11 cellular contexts compared by ENCODE assay signal in the genomic region with DNA sequence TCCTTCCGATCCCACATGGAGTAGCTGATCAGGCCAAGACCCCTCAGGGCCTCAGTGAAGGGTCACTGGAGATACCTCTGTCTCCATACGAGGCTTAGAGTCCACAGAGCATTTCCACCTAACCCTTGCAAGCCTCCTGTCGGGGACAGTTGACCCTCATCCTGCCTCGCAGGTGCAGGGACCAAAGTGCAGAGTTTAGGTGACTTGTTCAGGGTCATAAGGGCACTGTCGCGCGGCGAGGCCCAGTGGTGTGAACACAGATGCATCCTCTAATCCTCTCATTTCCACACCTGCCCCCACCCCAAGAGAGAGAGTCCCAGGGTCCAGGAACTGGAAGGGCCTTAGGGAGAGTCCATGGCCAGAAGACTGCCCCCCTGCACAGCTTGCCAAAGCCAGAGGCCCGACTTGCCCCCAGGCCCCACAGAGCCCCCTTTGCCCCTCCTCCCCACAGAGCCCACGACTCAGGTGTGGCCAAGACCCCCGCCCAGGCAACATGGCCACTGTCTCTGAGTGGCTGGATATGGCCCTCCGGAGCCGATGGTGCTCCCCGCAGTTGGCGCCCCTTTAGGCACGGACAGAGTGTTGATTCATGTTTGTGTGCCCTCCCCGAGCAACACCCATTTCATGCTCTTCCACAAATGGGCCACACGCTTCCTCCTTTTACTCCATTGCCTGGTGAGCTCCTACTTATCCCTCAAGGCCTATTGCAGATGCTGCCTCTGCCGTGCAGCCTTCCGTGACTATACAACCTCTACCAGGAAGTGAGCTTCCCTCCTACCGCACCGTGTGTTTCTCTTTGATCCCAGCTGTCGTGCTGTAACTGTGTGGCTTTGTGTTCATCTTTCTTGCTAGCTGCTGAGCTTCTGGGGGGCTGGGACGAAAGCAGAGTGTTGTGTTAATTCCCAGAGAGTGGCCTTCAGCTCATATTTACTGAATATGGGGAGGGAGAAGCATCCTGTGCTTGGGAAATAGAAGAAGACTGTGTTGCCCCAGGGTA. TPM values are rescaled to one million over a fixed set of nuclear protein-coding genes. Genes with fewer than 3 reads are reported as not detected.
DNase-seq lines count a peak whose midpoint lies in the region; TF ChIP-seq lines count a peak whose summit lies in the region.
"Had no signal": no experiment of that assay in that cellular context is flagged by ENCODE, and none has a peak within 500 bp of the region (broad histone marks: within the 10 kb centered on the region; RNA-seq: fewer than 3 reads in every experiment).

No MANE protein-coding gene starts in this region.

- intact Hi-C loops in activated naive CD4-positive, alpha-beta T cell treated with anti-CD3 and anti-CD28 coated beads for 36 hours (cut with micrococcal nuclease) = loop anchor here (1.0 to 10.0 kb wide), 3 partner anchors 16 to 570 kb away; partner anchors contain the start of genes CFAP410, ITGB2 and PFKL

- H3K27ac Mint-ChIP-seq in activated naive CD4-positive, alpha-beta T cell treated with anti-CD3 and anti-CD28 coated beads for 36 hours = peak overlapping the region; percentile 44

- peak; percentile 76 for DNase-seq in activated naive CD4-positive, alpha-beta T cell treated with anti-CD3 and anti-CD28 coated beads for 36 hours
- DNase-seq in activated naive CD4-positive, alpha-beta T cell (lab: John Stamatoyannopoulos, UW) = no peak
- DNase-seq in NOMO-1 treated with dmso at 0.1 percent for 144 hours (lab: John Stamatoyannopoulos, UW; ENCODE audit: unreplicated experiment) (peak; percentile 37), coronary artery (ENCODE audit: low spot score) (no peak), substantia nigra (lab: John Stamatoyannopoulos, UW) (no peak), NCI-H748 treated with DMSO at 0.1 percent for 48 hours (lab: John Stamatoyannopoulos, UW) (no peak), H4 (ENCODE audit: low spot score) (no peak)
- DNase-seq in stimulated activated CD4-positive, alpha-beta T cell treated with anti-CD3 and anti-CD28 coated beads, Interleukin-4, amount 100 ng/mL, for 24 hours = no peak
- DNase-seq: NCI-H526; stimulated activated CD4-positive, alpha-beta T cell treated with anti-CD3 and anti-CD28 coated beads, Interleukin-2, amount 100 ng/mL, for 48 hours had no signal

- H3K4me3 Mint-ChIP-seq in activated naive CD4-positive, alpha-beta T cell treated with anti-CD3 and anti-CD28 coated beads for 36 hours = peak overlapping the region; percentile 39

- CTCF ChIA-PET in activated naive CD4-positive, alpha-beta T cell treated with anti-CD3 and anti-CD28 coated beads for 36 hours (lab: Charles Lee) = interaction anchor here (1.3 kb wide), 1 partner anchor 156 kb away, joined by 3 read pairs; no protein-coding TSS in a partner anchor

- TF ChIP-seq CTCF in coronary artery (IDR thresholded peaks at IDR 0.05) = no peak

- no peaks in the 10 kb centered on the region for H3K9me3 Mint-ChIP-seq in activated naive CD4-positive, alpha-beta T cell treated with anti-CD3 and anti-CD28 coated beads for 36 hours

- H3K4me1 Mint-ChIP-seq in activated naive CD4-positive, alpha-beta T cell treated with anti-CD3 and anti-CD28 coated beads for 36 hours (ENCODE audit: low read depth) = peaks cover 48% of the 10 kb centered on the region

- H3K36me3 Mint-ChIP-seq in activated naive CD4-positive, alpha-beta T cell treated with anti-CD3 and anti-CD28 coated beads for 36 hours (ENCODE audit: low read depth) = no peaks in the 10 kb centered on the region

- H3K27ac ChIP-seq in coronary artery = peak overlapping the region in 1 of 2 donors; percentile 72
- H3K27ac ChIP-seq in substantia nigra (ENCODE audit: low read depth, low read length, poor library complexity, severe bottlenecking) = peak overlapping the region; percentile 49

- H3K4me3 ChIP-seq in coronary artery = peak overlapping the region; percentile 7

- peaks cover 4% of the 10 kb centered on the region for H3K27me3 Mint-ChIP-seq in activated naive CD4-positive, alpha-beta T cell treated with anti-CD3 and anti-CD28 coated beads for 36 hours (ENCODE audit: low read depth)

RNA-seq across cellular contexts. Expression of gene TRPM2, which starts 1.7 kb away (rescaled TPM):
- total RNA-seq in activated naive CD4-positive, alpha-beta T cell treated with anti-CD3 and anti-CD28 coated beads for 36 hours = 1 to 10 TPM; 2.5 to 3.5 TPM
- 0.76 and 0.89 TPM in 2 replicates for total RNA-seq in H4 (2014; rRNA removed; shearing (Covaris generic))
- total RNA-seq: osteocyte had no signal

RNA-seq across cellular contexts. Expression of gene CFAP410, which starts 15.9 kb away (rescaled TPM):
- 10 to 100 TPM; 13.2 to 14.8 TPM for total RNA-seq in activated naive CD4-positive, alpha-beta T cell treated with anti-CD3 and anti-CD28 coated beads for 36 hours
- 12.6 and 14.7 TPM in 2 replicates for total RNA-seq in H4 (2014; rRNA removed; shearing (Covaris generic))

RNA-seq across cellular contexts. Expression of gene PFKL, which starts 55.2 kb away (rescaled TPM):
- 100 to 1,000 TPM; 166 to 171 TPM for total RNA-seq in activated naive CD4-positive, alpha-beta T cell treated with anti-CD3 and anti-CD28 coated beads for 36 hours
- total RNA-seq in H4 (2014; rRNA removed; shearing (Covaris generic)) = 51.0 and 77.6 TPM in 2 replicates

Comparison
In these comparisons a context has a peak if more than half of its experiments do, and no peak if none do; other contexts are left out.
1. DNase-seq: peak in activated naive CD4-positive, alpha-beta T cell treated with anti-CD3 and anti-CD28 coated beads for 36 hours (single experiment) and NOMO-1 treated with dmso at 0.1 percent for 144 hours (single experiment); none in activated naive CD4-positive, alpha-beta T cell (0 of 4), coronary artery (single experiment), substantia nigra (0 of 49), NCI-H748 treated with DMSO at 0.1 percent for 48 hours (single experiment), stimulated activated CD4-positive, alpha-beta T cell treated with anti-CD3 and anti-CD28 coated beads, Interleukin-4, amount 100 ng/mL, for 24 hours (single experiment) and H4 (single experiment).